ENCODE assay signal across 8 cellular contexts in genomic region chr6:113856011-113856551, GRCh38. TPM values are rescaled to one million over a fixed set of nuclear protein-coding genes. Genes with fewer than 3 reads are reported as not detected.
DNase-seq lines count a peak whose midpoint lies in the region; ATAC-seq, FAIRE-seq and TF ChIP-seq lines count a peak whose summit lies in the region.

No MANE protein-coding gene starts in this region.

- no peak overlapping the region for H3K4me3 Mint-ChIP-seq in type B pancreatic cell

- no peak overlapping the region for H3K27ac Mint-ChIP-seq in type B pancreatic cell

- H3K4me1 Mint-ChIP-seq in type B pancreatic cell (ENCODE audit: unreplicated experiment), result peaks cover 9% of the 10 kb centered on the region

- peaks cover 6% of the 10 kb centered on the region for H3K36me3 Mint-ChIP-seq in type B pancreatic cell

- H3K9me3 Mint-ChIP-seq in type B pancreatic cell, result no peaks in the 10 kb centered on the region

- 0 to 1% (median 1%) methylated on average over 20 of the region's 20 CpGs for WGBS in heart left ventricle, 4 donors

- FAIRE-seq in urothelium cell line (lab: Jason Lieb, UNC), result no peak

- intact Hi-C loops in heart left ventricle (cut with DNase I), result loop anchor here (2.0 to 10.0 kb wide), 17 partner anchors 66 to 1074 kb away; no protein-coding TSS in a partner anchor

- H3K27me3 Mint-ChIP-seq in type B pancreatic cell, result peaks cover 4% of the 10 kb centered on the region

- peak in 1 of 4 donors; percentile 8 for ATAC-seq in heart left ventricle
- ATAC-seq in GM21619 (IDR thresholded peaks at IDR 0.05; ENCODE audit: unreplicated experiment), result no peak

- H3K27me3 ChIP-seq in heart left ventricle, result peaks cover 0 to 15% (median 0%) of the 10 kb centered on the region in 9 donors

- H3K4me3 ChIP-seq in heart left ventricle, result peak overlapping the region; percentile 59 to 91 (median 70)

- peaks cover 0 to 37% (median 3%) of the 10 kb centered on the region in 12 donors for H3K4me1 ChIP-seq in heart left ventricle

- DNase-seq in GM03348 (ENCODE audit: low spot score) (peak; percentile 34), NCI-H146 treated with DMSO at 0.1 percent for 48 hours (lab: John Stamatoyannopoulos, UW; ENCODE audit: unreplicated experiment) (peak; percentile 49), heart left ventricle (no peak), retina (peak; percentile 82), urothelium cell line (ENCODE audit: low spot score) (no peak), type B pancreatic cell (ENCODE audit: extremely low spot score, unreplicated experiment) (no peak)

- H3K27ac ChIP-seq in VCaP (peak overlapping the region; percentile 98), heart left ventricle (peak overlapping the region; percentile 37 to 96 (median 90))

- no peaks in the 10 kb centered on the region for H3K9me3 ChIP-seq in heart left ventricle

- no peak for TF ChIP-seq POLR2A in heart left ventricle (IDR thresholded peaks at IDR 0.05)

- peaks cover 0 to under 1% (median 0%) of the 10 kb centered on the region in 9 donors for H3K36me3 ChIP-seq in heart left ventricle

- TF ChIP-seq CTCF in VCaP (conservative IDR thresholded peaks at IDR 0.05), result no peak
- no peak for TF ChIP-seq CTCF in heart left ventricle (IDR thresholded peaks at IDR 0.05)
- no peak for TF ChIP-seq CTCF in type B pancreatic cell (conservative IDR thresholded peaks at IDR 0.05)

RNA-seq across cellular contexts. Expression of gene MARCKS, which starts 1.1 kb away (rescaled TPM):
- total RNA-seq in heart left ventricle (10 to 100 TPM; 11.0 to 93.3 (median 20.0) TPM), type B pancreatic cell (ENCODE audit: low replicate concordance) (105 and 236 TPM in 2 replicates)
- polyA plus RNA-seq in heart left ventricle, result 10 to 100 TPM in 1 of 2 donors, 1 to 10 TPM in 1; 5.1 to 10.4 TPM

Comparison
In these comparisons a context has a peak if more than half of its experiments do, and no peak if none do; other contexts are left out.
1. DNase-seq: peak in GM03348 (single experiment), NCI-H146 treated with DMSO at 0.1 percent for 48 hours (single experiment) and retina (single experiment); none in heart left ventricle (0 of 5), urothelium cell line (single experiment) and type B pancreatic cell (single experiment).